9 cellular contexts compared by ENCODE assay signal in the genomic region with DNA sequence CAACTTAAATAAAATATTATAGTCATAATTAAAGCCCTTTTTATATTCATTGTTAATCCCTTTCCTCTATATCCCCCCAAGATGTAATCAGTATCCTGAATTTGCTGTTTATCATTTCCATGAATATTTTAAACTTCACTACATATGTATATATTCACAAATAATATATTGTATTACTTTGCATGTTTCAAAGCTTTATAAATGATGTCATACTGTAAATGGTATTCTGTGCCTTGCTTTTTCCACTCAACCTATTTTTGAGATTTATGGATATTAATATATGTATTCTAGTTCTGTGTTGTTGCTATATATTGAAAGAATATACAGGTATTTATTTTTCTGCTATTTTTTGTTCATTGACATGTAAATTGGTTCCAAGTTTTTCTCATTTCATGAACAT.
"Had no signal": no experiment of that assay in that cellular context is flagged by ENCODE, and none has a peak within 500 bp of the region (broad histone marks: within the 10 kb centered on the region; RNA-seq: fewer than 3 reads in every experiment).

No MANE protein-coding gene starts in this region.

- H3K27ac Mint-ChIP-seq: GM23338, H9, IgD-negative memory B cell had no signal

- H3K4me1 Mint-ChIP-seq: GM23338, H9, IgD-negative memory B cell had no signal

- H2AFZ ChIP-seq: GM23338 had no signal

- H3K36me3 Mint-ChIP-seq: IgD-negative memory B cell had no signal

- H3K4me3 ChIP-seq: GM23338 had no signal

- H3K4me2 ChIP-seq: GM23338 had no signal

- ATAC-seq: GM23338 had no signal

- DNase-seq: H9, HCEC 1CT, HFFc6, KBM-7 had no signal

- H3K4me3 Mint-ChIP-seq: GM23338, H9, IgD-negative memory B cell had no signal

- FAIRE-seq: H1, H54, HTR-8/SVneo had no signal
